1 cellular context compared by ENCODE assay signal in genomic region chr1:172699695-172700094, GRCh38.
TF ChIP-seq lines count a peak whose summit lies in the region.

No MANE protein-coding gene starts in this region.

TF ChIP-seq in GM23338, 12 proteins besides CTCF, POLR2A, EP300 and RAD21 (continued from another document):
- TF ChIP-seq POLR2AphosphoS5 (IDR thresholded peaks at IDR 0.05; ENCODE audit: low read depth), result no peak
